In genomic region chr5:74648835-74649286, GRCh38 we compare ENCODE assay signal across 8 cellular contexts. TPM values are rescaled to one million over a fixed set of nuclear protein-coding genes. Genes with fewer than 3 reads are reported as not detected.
A peak's percentile ranks its signal among the peaks of the same experiment; 100 is the strongest.
DNase-seq lines count a peak whose midpoint lies in the region; ATAC-seq, FAIRE-seq and TF ChIP-seq lines count a peak whose summit lies in the region.

No MANE protein-coding gene starts in this region.

- POLR2A ChIA-PET in CD4-positive, alpha-beta memory T cell (lab: Charles Lee; ENCODE audit: partially characterized antibody): no interaction called here
- POLR2A ChIA-PET in K562 (lab: Yijun Ruan, JAX): interaction anchor here (0.8 kb wide), 1 partner anchor 614 kb away, joined by 3 read pairs; no protein-coding TSS in a partner anchor

- H3K36me3 ChIP-seq in CD4-positive, alpha-beta memory T cell (ENCODE audit: insufficient read depth, low read length): no peaks in the 10 kb centered on the region
- no peaks in the 10 kb centered on the region for H3K36me3 ChIP-seq in OCI-LY1 (ENCODE audit: insufficient read depth, low read length)
- H3K36me3 ChIP-seq in K562 (ENCODE audit: control insufficient read depth, insufficient read depth, low read length): no peaks in the 10 kb centered on the region

- ATAC-seq in GM18873 (IDR thresholded peaks at IDR 0.05; ENCODE audit: low FRiP score, unreplicated experiment) (peak; percentile 77), HG03521 (IDR thresholded peaks at IDR 0.05; ENCODE audit: unreplicated experiment) (peak; percentile 69), K562 (peak; percentile 93), GM21360 (IDR thresholded peaks at IDR 0.05; ENCODE audit: unreplicated experiment) (no peak)
- peak; percentile 88 to 91 for ATAC-seq in stimulated activated naive B cell treated with anti-CD40 and anti-IgM and Interleukin-4, amounts not matched to agents 10 μg/mL and 1 μg/mL and 100 μg/mL, for 72 hours (replicated peaks)

- FAIRE-seq in K562 (lab: Jason Lieb, UNC): peak; percentile 85

- WGBS in K562 (ENCODE audit: insufficient coverage, low coverage, missing lambda C conversion rate): 0% methylated on average over 6 of the region's 6 CpGs

- no peaks in the 10 kb centered on the region for H3K36me3 Mint-ChIP-seq in CD4-positive, alpha-beta memory T cell
- no peaks in the 10 kb centered on the region for H3K36me3 Mint-ChIP-seq in stimulated activated naive B cell treated with anti-CD40 and anti-IgM and Interleukin-4, amounts not matched to agents 10 μg/mL and 1 μg/mL and 100 μg/mL, for 72 hours

- TF ChIP-seq RAD21 in K562 (CRISPR knock-in tag; conservative IDR thresholded peaks at IDR 0.05 in 1 of 2, IDR thresholded peaks at IDR 0.05 in 1 of 2): peak; percentile 91 to 94

- TF ChIP-seq CTCF in OCI-LY1 (IDR thresholded peaks at IDR 0.05; ENCODE audit: low read length) (peak; percentile 69), K562 (IDR thresholded peaks at IDR 0.05 in 2 of 3, conservative IDR thresholded peaks at IDR 0.05 in 1 of 3; ENCODE audit: insufficient read depth in 2 of 3, low read depth in 1 of 3, low read length in 3 of 3) (peak; percentile 64 to 86 (median 64); a peak in 5 of 6 replicates)

- DNase-seq in CD4-positive, alpha-beta memory T cell: peak in 4 of 5 donors; percentile 54 to 59 (median 58)
- DNase-seq in K562 (ENCODE audit: extremely low read depth in 1 of 4, low spot score in 3 of 4): peak; percentile 38 to 70 (median 55)
- DNase-seq in iris pigment epithelial cell (ENCODE audit: low read depth): peak; percentile 71
- DNase-seq in stimulated activated naive B cell treated with anti-CD40 and anti-IgM and Interleukin-4, amounts not matched to agents 10 μg/mL and 1 μg/mL and 100 μg/mL, for 72 hours: no peak

- no peaks in the 10 kb centered on the region for H3K79me2 ChIP-seq in OCI-LY1 (ENCODE audit: insufficient read depth, low read length)
- H3K79me2 ChIP-seq in K562 (ENCODE audit: control insufficient read depth, insufficient read depth, low read length): no peaks in the 10 kb centered on the region

- no peak overlapping the region for H3K27ac Mint-ChIP-seq in CD4-positive, alpha-beta memory T cell
- no peak overlapping the region for H3K27ac Mint-ChIP-seq in stimulated activated naive B cell treated with anti-CD40 and anti-IgM and Interleukin-4, amounts not matched to agents 10 μg/mL and 1 μg/mL and 100 μg/mL, for 72 hours

- no peaks in the 10 kb centered on the region for H3K9me2 ChIP-seq in OCI-LY1 (ENCODE audit: low read depth, low read length)

- in situ Hi-C loops in K562 (cut with MboI): loop anchor here (5.0 to 25.0 kb wide), 2 partner anchors 612 to 747 kb away; no protein-coding TSS in a partner anchor

- H3K27me3 ChIP-seq in CD4-positive, alpha-beta memory T cell (ENCODE audit: insufficient read depth, low read length): no peaks in the 10 kb centered on the region
- no peaks in the 10 kb centered on the region for H3K27me3 ChIP-seq in OCI-LY1 (ENCODE audit: insufficient read depth, low read length)
- peaks cover 2 to 10% of the 10 kb centered on the region in 2 experiments; a peak in 2 of 5 replicates for H3K27me3 ChIP-seq in K562 (ENCODE audit: control insufficient read depth in 2 of 2, insufficient read depth in 2 of 2, low read length in 2 of 2)

- H3K9me3 ChIP-seq in CD4-positive, alpha-beta memory T cell (ENCODE audit: control insufficient read depth in 1 of 2, low read length in 2 of 2): no peaks in the 10 kb centered on the region
- no peaks in the 10 kb centered on the region for H3K9me3 ChIP-seq in OCI-LY1 (ENCODE audit: low read length)
- no peaks in the 10 kb centered on the region for H3K9me3 ChIP-seq in K562 (replicated peaks; ENCODE audit: control insufficient read depth, insufficient read depth, low read depth, low read length)

- no peak for TF ChIP-seq POLR2A in K562 (conservative IDR thresholded peaks at IDR 0.05)

- CTCF ChIA-PET in CD4-positive, alpha-beta memory T cell (lab: Charles Lee; ENCODE audit: partially characterized antibody): interaction anchor here (0.8 to 6.9 kb wide), 16 partner anchors 8 to 1059 kb away, joined by 3 to 105 read pairs (median 6); no protein-coding TSS in a partner anchor
- CTCF ChIA-PET in K562 (lab: Yijun Ruan, JAX; ENCODE audit: low intra/inter-chr PET ratio): interaction anchor here (1.3 to 2.6 kb wide), 2 partner anchors 253 to 747 kb away, joined by 3 to 23 read pairs; no protein-coding TSS in a partner anchor

- no peaks in the 10 kb centered on the region for H3F3A ChIP-seq in OCI-LY1 (ENCODE audit: insufficient read depth, low read length)

- no peak for TF ChIP-seq EP300 in K562 (IDR thresholded peaks at IDR 0.05; ENCODE audit: low read length)

- intact Hi-C loops in CD4-positive, alpha-beta memory T cell (cut with micrococcal nuclease): loop anchor here (1.0 to 10.0 kb wide), 4 partner anchors 354 to 1058 kb away; no protein-coding TSS in a partner anchor
- intact Hi-C loops in K562 (cut with micrococcal nuclease): loop anchor here (1.0 to 5.0 kb wide), 4 partner anchors 612 to 1057 kb away; no protein-coding TSS in a partner anchor

- H3K9ac ChIP-seq in OCI-LY1 (ENCODE audit: low read length): no peak overlapping the region
- no peak overlapping the region for H3K9ac ChIP-seq in K562 (ENCODE audit: insufficient read depth in 1 of 2, low read depth in 2 of 2, low read length in 2 of 2)

- H3K4me1 ChIP-seq in CD4-positive, alpha-beta memory T cell (ENCODE audit: insufficient read depth, low read length): no peaks in the 10 kb centered on the region
- H3K4me1 ChIP-seq in OCI-LY1 (ENCODE audit: insufficient read depth, low read length, severe bottlenecking) (no peaks in the 10 kb centered on the region), K562 (replicated peaks in 1 of 2; ENCODE audit: control insufficient read depth in 2 of 2, insufficient read depth in 2 of 2, low read length in 2 of 2) (no peaks in the 10 kb centered on the region)

- H3K9me1 ChIP-seq in K562 (ENCODE audit: control insufficient read depth, insufficient read depth, low read length): no peaks in the 10 kb centered on the region

- H3K4me2 ChIP-seq in OCI-LY1 (ENCODE audit: low read length) (no peak overlapping the region), K562 (ENCODE audit: insufficient read depth, low read length) (no peak overlapping the region)

- no peak overlapping the region for H3K4me3 ChIP-seq in CD4-positive, alpha-beta memory T cell (ENCODE audit: low read length in 2 of 2)
- H3K4me3 ChIP-seq in OCI-LY1 (ENCODE audit: low read depth, low read length, poor library complexity, severe bottlenecking) (no peak overlapping the region), K562 (no peak overlapping the region)

- peaks cover 0 to 3% (median 1%) of the 10 kb centered on the region in 4 donors for H3K4me1 Mint-ChIP-seq in CD4-positive, alpha-beta memory T cell
- H3K4me1 Mint-ChIP-seq in stimulated activated naive B cell treated with anti-CD40 and anti-IgM and Interleukin-4, amounts not matched to agents 10 μg/mL and 1 μg/mL and 100 μg/mL, for 72 hours: no peaks in the 10 kb centered on the region

- H3K9me3 Mint-ChIP-seq in CD4-positive, alpha-beta memory T cell: no peaks in the 10 kb centered on the region
- no peaks in the 10 kb centered on the region for H3K9me3 Mint-ChIP-seq in stimulated activated naive B cell treated with anti-CD40 and anti-IgM and Interleukin-4, amounts not matched to agents 10 μg/mL and 1 μg/mL and 100 μg/mL, for 72 hours

- H2AFZ ChIP-seq in OCI-LY1 (ENCODE audit: low read length) (no peak overlapping the region), K562 (ENCODE audit: low read depth, low read length) (peak overlapping the region; percentile 47; the same call in 1 of the 2 replicates)

- H3K27ac ChIP-seq in CD4-positive, alpha-beta memory T cell (ENCODE audit: low read depth, low read length): no peak overlapping the region
- H3K27ac ChIP-seq in OCI-LY1 (ENCODE audit: low read depth, low read length, poor library complexity, severe bottlenecking) (no peak overlapping the region), K562 (ENCODE audit: extremely low read depth, low read depth, low read length) (no peak overlapping the region)

- H3K4me3 Mint-ChIP-seq in CD4-positive, alpha-beta memory T cell: no peak overlapping the region
- H3K4me3 Mint-ChIP-seq in stimulated activated naive B cell treated with anti-CD40 and anti-IgM and Interleukin-4, amounts not matched to agents 10 μg/mL and 1 μg/mL and 100 μg/mL, for 72 hours: no peak overlapping the region

- peaks cover 2 to 3% of the 10 kb centered on the region in 2 donors for H3K27me3 Mint-ChIP-seq in CD4-positive, alpha-beta memory T cell
- peaks cover 5 to 8% of the 10 kb centered on the region in 2 donors for H3K27me3 Mint-ChIP-seq in stimulated activated naive B cell treated with anti-CD40 and anti-IgM and Interleukin-4, amounts not matched to agents 10 μg/mL and 1 μg/mL and 100 μg/mL, for 72 hours

- H4K20me1 ChIP-seq in OCI-LY1 (ENCODE audit: insufficient read depth, low read length) (no peaks in the 10 kb centered on the region), K562 (replicated peaks; ENCODE audit: control insufficient read depth, insufficient read depth, low read length) (no peaks in the 10 kb centered on the region)

- BruUV-seq in K562 (replicated peaks; lab: Mats Ljungman, UMichigan): no TSS peak

RNA-seq across cellular contexts. Expression of gene ENC1, which starts 8.3 kb away (rescaled TPM):
- under 1 TPM; 0.61 to 0.84 TPM for total RNA-seq in CD4-positive, alpha-beta memory T cell
- under 1 TPM; 0.10 to 0.75 TPM for polyA plus RNA-seq in CD4-positive, alpha-beta memory T cell
- 0.92 and 4.1 TPM in 2 replicates for total RNA-seq in K562 (2011; cell fraction: chromatin; rRNA removed; ENCODE audit: low replicate concordance)
- 0.66 and 3.7 TPM in 2 replicates for total RNA-seq in K562 (2011; cell fraction: nucleolus; rRNA removed)
- total RNA-seq in K562 (2011; cell fraction: nucleoplasm; rRNA removed): 0.51 and 0.84 TPM in 2 replicates
- 0.86 and 4.1 TPM in 2 replicates for total RNA-seq in K562 (2014; rRNA removed)
- 1.1 and 1.2 TPM in 2 replicates for total RNA-seq in K562 (2014; rRNA removed; fragmentation: Illumina TruSeq; extraction: Trizol)
- total RNA-seq in K562 (2015; rRNA removed; fragmentation: Illumina TruSeq; extraction: Trizol): 1.3 and 1.5 TPM in 2 replicates
- total RNA-seq in K562 (2021): 2.5 and 2.6 TPM in 2 replicates
- polyA plus RNA-seq in K562 (2011; rRNA removed): 1.9 and 3.2 TPM in 2 replicates
- polyA plus RNA-seq in K562 (2011; cell fraction: cytosol; rRNA removed): 1.5 and 4.8 TPM in 2 replicates
- 4.3 and 10.7 TPM in 2 replicates for polyA plus RNA-seq in K562 (2011; cell fraction: nucleus; rRNA removed)
- polyA plus RNA-seq in K562 (2012): 2.0 TPM in 2 replicates
- polyA plus RNA-seq in K562 (2014; fragmentation: Illumina TruSeq; extraction: Trizol): 0.97 and 1.1 TPM in 2 replicates
- polyA plus RNA-seq in K562 (2014; fragmentation: Nextera tagmentation; extraction: Ambion mirVana): under 1 TPM; 0.17 to 0.37 TPM
- 0.67 and 0.91 TPM in 2 replicates for polyA plus RNA-seq in K562 (2014; rRNA removed)
- 5.4 and 9.5 TPM in 2 replicates for polyA minus RNA-seq in K562 (2011; rRNA and poly(A)+ RNA removed)
- 2.4 and 4.6 TPM in 2 replicates for polyA minus RNA-seq in K562 (2011; cell fraction: cytosol; rRNA and poly(A)+ RNA removed)
- 7.8 and 13.5 TPM in 2 replicates for polyA minus RNA-seq in K562 (2011; cell fraction: nucleus; rRNA and poly(A)+ RNA removed)

RNA-seq across cellular contexts. Expression of gene HEXB, which starts 36.2 kb away (rescaled TPM):
- total RNA-seq in CD4-positive, alpha-beta memory T cell: 10 to 100 TPM; 62.3 to 70.9 TPM
- 100 to 1,000 TPM in 1 of 2 donors, 10 to 100 TPM in 1; 92.6 to 200 TPM for polyA plus RNA-seq in CD4-positive, alpha-beta memory T cell
- 81.4 and 164 TPM in 2 replicates for total RNA-seq in K562 (2011; cell fraction: chromatin; rRNA removed; ENCODE audit: low replicate concordance)
- total RNA-seq in K562 (2011; cell fraction: nucleolus; rRNA removed): 95.6 and 99.2 TPM in 2 replicates
- 119 and 129 TPM in 2 replicates for total RNA-seq in K562 (2011; cell fraction: nucleoplasm; rRNA removed)
- 128 and 135 TPM in 2 replicates for total RNA-seq in K562 (2014; rRNA removed)
- 115 and 129 TPM in 2 replicates for total RNA-seq in K562 (2014; rRNA removed; fragmentation: Illumina TruSeq; extraction: Trizol)
- total RNA-seq in K562 (2015; rRNA removed; fragmentation: Illumina TruSeq; extraction: Trizol): 142 and 158 TPM in 2 replicates
- 88.1 and 94.9 TPM in 2 replicates for total RNA-seq in K562 (2021)
- 60.6 and 126 TPM in 2 replicates for polyA plus RNA-seq in K562 (2011; rRNA removed)
- 50.8 and 91.3 TPM in 2 replicates for polyA plus RNA-seq in K562 (2011; cell fraction: cytosol; rRNA removed)
- polyA plus RNA-seq in K562 (2011; cell fraction: nucleus; rRNA removed): 28.3 and 29.2 TPM in 2 replicates
- 119 and 129 TPM in 2 replicates for polyA plus RNA-seq in K562 (2012)
- polyA plus RNA-seq in K562 (2014; fragmentation: Illumina TruSeq; extraction: Trizol): 101 and 106 TPM in 2 replicates
- polyA plus RNA-seq in K562 (2014; fragmentation: Nextera tagmentation; extraction: Ambion mirVana): 10 to 100 TPM; 22.9 to 37.1 TPM
- 105 and 108 TPM in 2 replicates for polyA plus RNA-seq in K562 (2014; rRNA removed)
- 108 and 142 TPM in 2 replicates for polyA minus RNA-seq in K562 (2011; rRNA and poly(A)+ RNA removed)
- polyA minus RNA-seq in K562 (2011; cell fraction: cytosol; rRNA and poly(A)+ RNA removed): 21.8 and 38.4 TPM in 2 replicates
- 31.5 and 35.0 TPM in 2 replicates for polyA minus RNA-seq in K562 (2011; cell fraction: nucleus; rRNA and poly(A)+ RNA removed)
